1 cellular context compared by ENCODE assay signal in the genomic region with DNA sequence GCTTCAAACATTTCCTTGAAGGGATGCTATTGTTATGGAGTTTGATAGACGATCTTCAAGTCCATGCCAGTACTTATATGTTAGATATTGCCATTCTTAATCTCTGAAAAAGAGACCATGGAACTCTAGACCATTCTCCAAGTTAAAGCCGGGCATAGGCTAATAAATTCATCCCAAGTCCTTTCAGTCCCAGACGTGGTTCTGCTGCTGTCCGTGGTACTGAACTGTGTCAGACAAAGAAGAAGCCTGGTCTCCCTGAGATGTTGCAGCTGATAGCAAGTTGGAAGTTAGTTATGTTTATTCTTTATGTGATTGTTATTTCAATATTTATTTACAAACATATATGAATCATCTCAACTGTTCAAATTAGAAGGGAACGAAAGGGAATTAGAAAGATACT.
TF ChIP-seq lines count a peak whose summit lies in the region.

No MANE protein-coding gene starts in this region.

TF ChIP-seq in IMR-90, 13 proteins besides CTCF, POLR2A, EP300 and RAD21 (continued from another document):
- TF ChIP-seq, protein P1, sequence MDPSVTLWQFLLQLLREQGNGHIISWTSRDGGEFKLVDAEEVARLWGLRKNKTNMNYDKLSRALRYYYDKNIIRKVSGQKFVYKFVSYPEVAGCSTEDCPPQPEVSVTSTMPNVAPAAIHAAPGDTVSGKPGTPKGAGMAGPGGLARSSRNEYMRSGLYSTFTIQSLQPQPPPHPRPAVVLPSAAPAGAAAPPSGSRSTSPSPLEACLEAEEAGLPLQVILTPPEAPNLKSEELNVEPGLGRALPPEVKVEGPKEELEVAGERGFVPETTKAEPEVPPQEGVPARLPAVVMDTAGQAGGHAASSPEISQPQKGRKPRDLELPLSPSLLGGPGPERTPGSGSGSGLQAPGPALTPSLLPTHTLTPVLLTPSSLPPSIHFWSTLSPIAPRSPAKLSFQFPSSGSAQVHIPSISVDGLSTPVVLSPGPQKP (IDR thresholded peaks at IDR 0.05; ENCODE audit: borderline replicate concordance, low read depth, low read length): no peak
- TF ChIP-seq RCOR1 (IDR thresholded peaks at IDR 0.05; ENCODE audit: insufficient replicate concordance, low read length): no peak
- no peak for TF ChIP-seq BHLHE40 (IDR thresholded peaks at IDR 0.05; ENCODE audit: low read depth, low read length)
- no peak for TF ChIP-seq MAFK (IDR thresholded peaks at IDR 0.05; ENCODE audit: low read depth, low read length)
- no peak for TF ChIP-seq SMC3 (IDR thresholded peaks at IDR 0.05; ENCODE audit: low read depth, low read length)
- TF ChIP-seq CHD1 (IDR thresholded peaks at IDR 0.05; ENCODE audit: low read depth, low read length): no peak
